In the genomic region with DNA sequence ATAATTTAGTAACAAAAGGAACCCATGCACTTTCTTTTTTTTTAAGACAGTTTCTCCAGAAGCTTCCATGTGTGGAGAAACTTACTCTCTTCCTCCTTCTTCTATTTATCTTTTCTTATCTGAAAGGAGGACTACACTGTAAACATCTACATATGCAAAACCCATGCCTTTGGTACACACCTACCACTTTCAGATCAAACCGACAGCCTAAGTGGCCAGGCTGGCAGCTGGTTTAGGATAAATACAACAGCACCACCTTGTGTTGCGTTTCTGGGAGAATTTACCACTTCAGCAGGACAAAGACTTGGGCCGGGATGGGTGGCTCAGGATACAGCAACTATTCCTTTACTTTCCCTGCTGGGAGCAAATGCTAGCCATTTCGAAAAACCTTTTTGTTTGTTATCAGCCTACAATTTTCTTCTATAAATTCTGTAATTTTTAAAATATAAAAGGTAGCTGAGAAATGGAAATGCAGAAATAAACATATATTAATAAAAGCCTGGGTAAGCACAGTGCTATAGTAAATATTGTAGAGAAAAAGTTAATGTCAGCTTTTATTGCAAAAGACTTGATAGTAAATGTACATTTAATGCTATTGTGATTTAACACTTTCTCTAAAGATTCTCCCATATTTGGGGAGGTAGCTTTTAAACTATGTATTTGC, we compare ENCODE assay signal across 8 cellular contexts.
DNase-seq lines count a peak whose midpoint lies in the region; ATAC-seq and TF ChIP-seq lines count a peak whose summit lies in the region.

No MANE protein-coding gene starts in this region.

- H3K9me3 Mint-ChIP-seq in activated B cell treated with CpG ODN at 0.5 μM for 24 hours: no peaks in the 10 kb centered on the region

- POLR2A ChIA-PET in activated B cell treated with CpG ODN at 0.5 μM for 24 hours (lab: Charles Lee): interaction anchor here (1.1 to 1.2 kb wide), 2 partner anchors 496 to 1138 kb away, joined by 3 to 7 read pairs; a partner anchor contains a TSS

- TF ChIP-seq CTCF in activated B cell treated with CpG ODN at 0.5 μM for 24 hours (IDR thresholded peaks at IDR 0.05): no peak
- TF ChIP-seq CTCF in cardiac fibroblast (IDR thresholded peaks at IDR 0.05; ENCODE audit: low read depth, low read length): peak; percentile 63

- peaks cover 21% of the 10 kb centered on the region for H3K27me3 Mint-ChIP-seq in activated B cell treated with CpG ODN at 0.5 μM for 24 hours

- H3K4me3 ChIP-seq in cardiac fibroblast (replicated peaks in 1 of 2; ENCODE audit: low read depth in 2 of 2, low read length in 2 of 2): no peak overlapping the region

- H3K27ac Mint-ChIP-seq in activated B cell treated with CpG ODN at 0.5 μM for 24 hours: no peak overlapping the region

- peaks cover 21% of the 10 kb centered on the region for H3K4me1 Mint-ChIP-seq in activated B cell treated with CpG ODN at 0.5 μM for 24 hours

- DNase-seq in AG20443 (ENCODE audit: low spot score): peak; percentile 82
- peak; percentile 46 for DNase-seq in NCI-H2227 treated with DMSO at 0.1 percent for 48 hours (lab: John Stamatoyannopoulos, UW)
- no peak for DNase-seq in activated B cell treated with CpG ODN at 0.5 μM for 24 hours
- DNase-seq in cardiac fibroblast (ENCODE audit: low read depth in 2 of 2): peak; percentile 93 to 94
- DNase-seq in islet precursor cell: peak; percentile 83
- DNase-seq in stimulated activated CD4-positive, alpha-beta T cell treated with anti-CD3 and anti-CD28 coated beads, Interleukin-15, amount 100 ng/mL, for 48 hours (ENCODE audit: low read depth in 2 of 2): peak; percentile 58 to 62

- CTCF ChIA-PET in activated B cell treated with CpG ODN at 0.5 μM for 24 hours (lab: Charles Lee): interaction anchor here (0.6 to 2.7 kb wide), 6 partner anchors 181 to 1138 kb away, joined by 3 to 29 read pairs (median 8); a partner anchor contains a TSS

- ATAC-seq in GM18909 (IDR thresholded peaks at IDR 0.05; ENCODE audit: poor library complexity, unreplicated experiment): peak; percentile 70
- peak; percentile 70 for ATAC-seq in HG03139 (IDR thresholded peaks at IDR 0.05; ENCODE audit: unreplicated experiment)
- peak; percentile 72 for ATAC-seq in activated B cell treated with CpG ODN at 0.5 μM for 24 hours (ENCODE audit: low read depth)

- no peaks in the 10 kb centered on the region for H3K36me3 Mint-ChIP-seq in activated B cell treated with CpG ODN at 0.5 μM for 24 hours (ENCODE audit: low read depth)

- no peak overlapping the region for H3K4me3 Mint-ChIP-seq in activated B cell treated with CpG ODN at 0.5 μM for 24 hours

- intact Hi-C loops in activated B cell treated with CpG ODN at 0.5 μM for 24 hours (cut with micrococcal nuclease): loop anchor here (1.0 to 5.0 kb wide), 5 partner anchors 182 to 1137 kb away; a partner anchor contains a TSS
